22 cellular contexts compared by ENCODE assay signal in genomic region chr3:50128001-50128400, GRCh38. TPM values are rescaled to one million over a fixed set of nuclear protein-coding genes. Genes with fewer than 3 reads are reported as not detected.
DNase-seq lines count a peak whose midpoint lies in the region; ATAC-seq and TF ChIP-seq lines count a peak whose summit lies in the region.
"Had no signal": no experiment of that assay in that cellular context is flagged by ENCODE, and none has a peak within 500 bp of the region (broad histone marks: within the 10 kb centered on the region; RNA-seq: fewer than 3 reads in every experiment).

No MANE protein-coding gene starts in this region.

- H3K4me2 ChIP-seq in IMR-90 (ENCODE audit: low read depth, low read length) (no peak overlapping the region), mesenchymal stem cell (ENCODE audit: low read length, poor library complexity, severe bottlenecking) (no peak overlapping the region)
- H3K4me2 ChIP-seq: KMS-11 had no signal

- BruUV-seq in IMR-90 (replicated peaks; lab: Mats Ljungman, UMichigan): no TSS peak

- H2BK120ac ChIP-seq in IMR-90 (ENCODE audit: low read depth, low read length) (no peak overlapping the region), mesenchymal stem cell (ENCODE audit: low read depth, low read length) (no peak overlapping the region)

- H2BK15ac ChIP-seq in IMR-90 (ENCODE audit: low read depth, low read length) (no peak overlapping the region; the same call in 2 of the 3 replicates), mesenchymal stem cell (ENCODE audit: low read depth, poor library complexity, severe bottlenecking) (no peak overlapping the region)

- no peak for TF ChIP-seq CTCF in IMR-90 (conservative IDR thresholded peaks at IDR 0.05; ENCODE audit: low read depth, low read length)
- no peak for TF ChIP-seq CTCF in VCaP (conservative IDR thresholded peaks at IDR 0.05)
- no peak for TF ChIP-seq CTCF in esophagus muscularis mucosa (IDR thresholded peaks at IDR 0.05)
- no peak for TF ChIP-seq CTCF in GM20000 (IDR thresholded peaks at IDR 0.05; ENCODE audit: extremely low read depth, missing control alignments)

- H3K9me1 ChIP-seq in IMR-90 (ENCODE audit: insufficient read depth, low read length): peaks cover 20% of the 10 kb centered on the region; the same call in 1 of the 2 replicates

- H4K8ac ChIP-seq in IMR-90 (ENCODE audit: low read depth in 2 of 2, low read length in 2 of 2) (no peak overlapping the region), mesenchymal stem cell (ENCODE audit: low read length) (no peak overlapping the region)

- H3K18ac ChIP-seq in IMR-90 (ENCODE audit: low read depth, low read length) (no peak overlapping the region), mesenchymal stem cell (ENCODE audit: low read depth in 1 of 2, low read length in 2 of 2) (peak overlapping the region; percentile 14 to 37)

- no peak overlapping the region for H3K56ac ChIP-seq in IMR-90 (ENCODE audit: extremely low read depth, insufficient read depth, low read length)

- H3K14ac ChIP-seq in IMR-90 (replicated peaks; ENCODE audit: low read depth, low read length) (no peak overlapping the region), mesenchymal stem cell (ENCODE audit: low read length in 2 of 2) (no peak overlapping the region)

- no peak overlapping the region for H4K5ac ChIP-seq in IMR-90 (ENCODE audit: low read depth, low read length)

- H4K20me1 ChIP-seq in IMR-90 (ENCODE audit: insufficient read depth, low read length): no peaks in the 10 kb centered on the region

- DNase-seq in IMR-90 (no peak), mesenchymal stem cell (no peak), renal cortical epithelial cell (ENCODE audit: low read depth) (peak; percentile 57), esophagus muscularis mucosa (ENCODE audit: extremely low spot score) (no peak), mucosa of gallbladder (ENCODE audit: low spot score) (no peak), GM20000 (ENCODE audit: low spot score) (no peak)
- DNase-seq: Caco-2; CD4-positive, alpha-beta T cell; DMS 273 treated with DMSO at 0.1 percent for 48 hours; DMS79 treated with DMSO at 0.1 percent for 48 hours; GOT3; MV-4-11; NCI-H1105 treated with DMSO at 0.1 percent for 48 hours; NCI-H2029 treated with DMSO at 0.1 percent for 48 hours; NCI-H2171 treated with DMSO at 0.1 percent for 48 hours; NCI-H446; NCI-H526; OCI-M1 had no signal

- ATAC-seq in IMR-90 (ENCODE audit: low read depth): no peak
- ATAC-seq: GM12878, HCT116 had no signal

- H2BK12ac ChIP-seq in mesenchymal stem cell (ENCODE audit: low read length in 2 of 2): peak overlapping the region in 1 of 2 experiments; percentile 81

- dilution Hi-C loops in IMR-90 (cut with HindIII; ENCODE audit: low sequenced_read_pairs, unreplicated experiment): no loop called here

- TF ChIP-seq RAD21 in IMR-90 (IDR thresholded peaks at IDR 0.05; ENCODE audit: low read length): no peak

- H2BK5ac ChIP-seq in IMR-90 (ENCODE audit: low read depth, low read length, poor library complexity, severe bottlenecking) (no peak overlapping the region), mesenchymal stem cell (ENCODE audit: low read depth, low read length, poor library complexity, severe bottlenecking) (no peak overlapping the region)

- TF ChIP-seq POLR2A in IMR-90 (IDR thresholded peaks at IDR 0.05; ENCODE audit: low read depth, low read length) (no peak), esophagus muscularis mucosa (IDR thresholded peaks at IDR 0.05; ENCODE audit: low read depth) (no peak)

- no peak overlapping the region for H2BK20ac ChIP-seq in IMR-90 (ENCODE audit: low read depth, low read length)

- in situ Hi-C loops in IMR-90 (cut with MboI; ENCODE audit: low sequenced_read_pairs): no loop called here

- POLR2A ChIA-PET in IMR-90 (lab: Charles Lee; ENCODE audit: unreplicated experiment): no interaction called here

- no peak overlapping the region for H3K27ac ChIP-seq in IMR-90 (ENCODE audit: insufficient read depth, low read length)
- peak overlapping the region; percentile 78 for H3K27ac ChIP-seq in VCaP
- no peak overlapping the region for H3K27ac ChIP-seq in mesenchymal stem cell (ENCODE audit: low read length, poor library complexity, severe bottlenecking)
- H3K27ac ChIP-seq in esophagus muscularis mucosa (replicated peaks in 1 of 4): no peak overlapping the region
- H3K27ac ChIP-seq: KMS-11 had no signal

- no peak for TF ChIP-seq EP300 in esophagus muscularis mucosa (IDR thresholded peaks at IDR 0.05)

- H4K91ac ChIP-seq in IMR-90 (ENCODE audit: insufficient read depth, low read depth, low read length) (no peak overlapping the region), mesenchymal stem cell (ENCODE audit: low read length) (no peak overlapping the region)

- whole genome bisulfite sequencing in IMR-90 (ENCODE audit: extremely low coverage in 2 of 2, insufficient read length in 1 of 2), 2 experiments: 81% methylated on average over 3 of the region's 4 CpGs; no CpG with 5 or more reads in 1 of the 2 experiments
- 80% methylated on average over 4 of the region's 4 CpGs for WGBS in mesenchymal stem cell
- WGBS in esophagus muscularis mucosa: 88% methylated on average over 4 of the region's 4 CpGs

- no peaks in the 10 kb centered on the region for H3K9me3 ChIP-seq in IMR-90 (ENCODE audit: control insufficient read depth, insufficient read depth, low read length)
- H3K9me3 ChIP-seq in mesenchymal stem cell (ENCODE audit: control insufficient read depth, low read length): no peaks in the 10 kb centered on the region
- no peaks in the 10 kb centered on the region for H3K9me3 ChIP-seq in esophagus muscularis mucosa
- H3K9me3 ChIP-seq: Caco-2 had no signal

- intact Hi-C loops in IMR-90 (cut with micrococcal nuclease) (no loop called here), esophagus muscularis mucosa (cut with DNase I) (no loop called here)

- 0 out of 2 replicates have a peak overlapping the region, but pooled peaks have one; percentile 1 for H2AK5ac ChIP-seq in IMR-90 (ENCODE audit: low read depth, low read length)
- H2AK5ac ChIP-seq in mesenchymal stem cell (ENCODE audit: low read length, severe bottlenecking): no peak overlapping the region

- CTCF ChIA-PET in IMR-90 (lab: Yijun Ruan, JAX): no interaction called here

- H3K36me3 ChIP-seq in IMR-90 (ENCODE audit: control insufficient read depth, insufficient read depth, low read length): no peaks in the 10 kb centered on the region
- H3K36me3 ChIP-seq in mesenchymal stem cell (ENCODE audit: control insufficient read depth in 1 of 2, insufficient read depth in 2 of 2, low read depth in 1 of 2, low read length in 2 of 2): peaks cover 0 to 5% of the 10 kb centered on the region in 2 experiments
- H3K36me3 ChIP-seq in esophagus muscularis mucosa: no peaks in the 10 kb centered on the region

- H3K23ac ChIP-seq in IMR-90 (ENCODE audit: low read depth, low read length): no peak overlapping the region
- no peak overlapping the region for H3K23ac ChIP-seq in mesenchymal stem cell (ENCODE audit: low read length in 2 of 2)

- peaks cover 31% of the 10 kb centered on the region for H3K4me1 ChIP-seq in IMR-90 (ENCODE audit: control insufficient read depth, insufficient read depth, low read length)
- H3K4me1 ChIP-seq in mesenchymal stem cell (ENCODE audit: control insufficient read depth, insufficient read depth, low read depth, low read length): peaks cover 29% of the 10 kb centered on the region
- peaks cover 25 to 39% (median 37%) of the 10 kb centered on the region in 4 donors for H3K4me1 ChIP-seq in esophagus muscularis mucosa

- H3K27me3 ChIP-seq in IMR-90 (ENCODE audit: control insufficient read depth, insufficient read depth, low read length): peaks cover 5% of the 10 kb centered on the region; the same call in 1 of the 2 replicates
- peaks cover 11 to 53% of the 10 kb centered on the region in 2 experiments for H3K27me3 ChIP-seq in mesenchymal stem cell (ENCODE audit: control insufficient read depth in 1 of 2, insufficient read depth in 1 of 2, low read length in 2 of 2)
- H3K27me3 ChIP-seq in esophagus muscularis mucosa: peaks cover 0 to 8% (median 0%) of the 10 kb centered on the region in 4 donors

- H3K4me3 ChIP-seq in IMR-90 (ENCODE audit: insufficient read depth, low read depth, low read length) (no peak overlapping the region), mesenchymal stem cell (ENCODE audit: insufficient read depth in 1 of 2, low read depth in 1 of 2, low read length in 2 of 2) (no peak overlapping the region), esophagus muscularis mucosa (no peak overlapping the region)
- H3K4me3 ChIP-seq: GM12878 had no signal

- H2AFZ ChIP-seq in IMR-90 (replicated peaks; ENCODE audit: low read length, poor library complexity) (no peak overlapping the region), mesenchymal stem cell (ENCODE audit: low read depth, low read length) (no peak overlapping the region)

- H2AK9ac ChIP-seq in IMR-90 (replicated peaks; ENCODE audit: low read depth, low read length, poor library complexity): no peak overlapping the region

- H3K4ac ChIP-seq in IMR-90 (ENCODE audit: low read depth, low read length) (no peak overlapping the region), mesenchymal stem cell (ENCODE audit: low read depth in 1 of 2, low read length in 2 of 2) (no peak overlapping the region)

- no peaks in the 10 kb centered on the region for H3K79me1 ChIP-seq in IMR-90 (ENCODE audit: low read depth in 1 of 2, low read length in 2 of 2)
- no peaks in the 10 kb centered on the region for H3K79me1 ChIP-seq in mesenchymal stem cell (replicated peaks; ENCODE audit: low read length, poor library complexity, severe bottlenecking)

- no peak overlapping the region for H3K9ac ChIP-seq in IMR-90 (ENCODE audit: low read depth, low read length)
- H3K9ac ChIP-seq in mesenchymal stem cell (ENCODE audit: low read length): no peak overlapping the region
- H3K9ac ChIP-seq: KMS-11 had no signal

TF ChIP-seq in IMR-90, 13 proteins besides CTCF, POLR2A, EP300 and RAD21 (continues in another document):
- TF ChIP-seq RCOR1 (IDR thresholded peaks at IDR 0.05; ENCODE audit: insufficient replicate concordance, low read length) (no peak), MXI1 (IDR thresholded peaks at IDR 0.05; ENCODE audit: borderline replicate concordance, low read depth, low read length) (no peak)

RNA-seq across cellular contexts. Expression of gene SEMA3F, which starts 27.1 kb away (rescaled TPM):
- total RNA-seq in IMR-90 (2012; rRNA removed) (7.3 and 9.2 TPM in 2 replicates), renal cortical epithelial cell (10.2 and 33.5 TPM in 2 replicates), esophagus muscularis mucosa (10 to 100 TPM; 11.9 to 46.5 (median 23.3) TPM), mucosa of gallbladder (34.1 TPM)
- polyA plus RNA-seq in IMR-90 (2012; rRNA removed): 23.3 and 26.7 TPM in 2 replicates
- polyA plus RNA-seq in IMR-90 (2012; cell fraction: cytosol; rRNA removed): 18.0 and 30.3 TPM in 2 replicates
- 18.6 and 46.8 TPM in 2 replicates for polyA plus RNA-seq in IMR-90 (2012; cell fraction: nucleus; rRNA removed; ENCODE audit: low replicate concordance)
- 23.6 TPM for polyA plus RNA-seq in mesenchymal stem cell (2013, experiment 1 of 2)
- 23.0 TPM for polyA plus RNA-seq in mesenchymal stem cell (2013, experiment 2 of 2)

RNA-seq across cellular contexts. Expression of gene RBM5, which starts 39.3 kb away (rescaled TPM):
- total RNA-seq in IMR-90 (2012; rRNA removed) (121 and 122 TPM in 2 replicates), renal cortical epithelial cell (74.7 and 216 TPM in 2 replicates), esophagus muscularis mucosa (100 to 1,000 TPM in 2 of 4 donors, 10 to 100 TPM in 2; 78.0 to 161 (median 95.8) TPM), mucosa of gallbladder (132 TPM)
- 143 and 155 TPM in 2 replicates for polyA plus RNA-seq in IMR-90 (2012; rRNA removed)
- polyA plus RNA-seq in IMR-90 (2012; cell fraction: cytosol; rRNA removed): 28.3 and 37.6 TPM in 2 replicates
- 374 and 1,169 TPM in 2 replicates for polyA plus RNA-seq in IMR-90 (2012; cell fraction: nucleus; rRNA removed; ENCODE audit: low replicate concordance)
- polyA plus RNA-seq in mesenchymal stem cell (2013, experiment 1 of 2): 58.5 TPM
- 54.7 TPM for polyA plus RNA-seq in mesenchymal stem cell (2013, experiment 2 of 2)
